10 cellular contexts compared by ENCODE assay signal in the genomic region with DNA sequence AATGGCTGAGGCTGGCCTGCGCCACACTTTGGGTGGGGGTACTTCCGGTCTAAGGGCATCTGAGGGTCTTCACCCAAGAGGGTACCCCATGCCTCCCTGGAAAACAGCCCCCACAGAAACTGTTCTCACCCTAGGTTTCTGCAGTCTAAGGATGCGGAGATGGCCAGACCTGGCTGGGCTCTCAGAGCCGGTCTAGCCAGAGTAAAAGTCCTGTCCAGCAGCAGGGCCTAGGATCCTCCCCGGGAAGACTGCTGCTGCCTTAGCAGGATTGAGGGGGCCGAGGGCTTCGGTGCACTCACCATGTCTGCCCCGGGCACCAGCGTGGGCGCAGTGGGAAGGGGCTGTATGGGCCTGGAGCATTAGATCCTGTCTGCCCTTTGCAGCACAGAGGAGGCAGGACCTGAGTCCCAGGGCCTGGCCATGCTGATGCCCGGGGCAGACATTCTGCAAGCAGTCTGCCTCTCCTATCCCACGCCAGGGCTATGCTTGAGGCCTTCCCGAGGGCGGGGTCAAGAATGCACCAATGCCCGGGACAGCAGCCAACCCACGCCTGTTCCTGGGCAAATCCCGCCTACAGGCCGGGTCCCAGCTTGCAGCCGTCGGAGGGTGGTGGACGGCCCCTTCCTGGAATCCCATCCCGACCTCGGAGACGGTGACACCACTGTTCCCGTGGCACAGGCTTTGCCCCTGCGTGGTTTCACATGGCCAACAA. TPM values are rescaled to one million over a fixed set of nuclear protein-coding genes. Genes with fewer than 3 reads are reported as not detected.
DNase-seq lines count a peak whose midpoint lies in the region; ATAC-seq and TF ChIP-seq lines count a peak whose summit lies in the region.
"Had no signal": no experiment of that assay in that cellular context is flagged by ENCODE, and none has a peak within 500 bp of the region (broad histone marks: within the 10 kb centered on the region; RNA-seq: fewer than 3 reads in every experiment).

No MANE protein-coding gene starts in this region.

- H2AFZ ChIP-seq in neuronal stem cell (ENCODE audit: low read length), result no peak overlapping the region

- no peak overlapping the region for H4K91ac ChIP-seq in neuronal stem cell (ENCODE audit: low read depth, low read length, poor library complexity)

- H3K27me3 ChIP-seq in AG04450 (ENCODE audit: control insufficient read depth, insufficient read depth, low read length) (peaks cover 10% of the 10 kb centered on the region), neuronal stem cell (ENCODE audit: control insufficient read depth in 3 of 3, insufficient read depth in 3 of 3, low read depth in 1 of 3, low read length in 3 of 3) (peaks cover 0 to 58% (median 0%) of the 10 kb centered on the region in 3 experiments)

- no CpG with 5 or more reads among the region's 26 CpGs for WGBS in neuronal stem cell (ENCODE audit: extremely low coverage in 2 of 2, insufficient read length in 2 of 2, insufficient replicate concordance in 1 of 2), 2 donors

- peak overlapping the region; percentile 58 for H2BK12ac ChIP-seq in neuronal stem cell (ENCODE audit: low read length)

- peak; percentile 20 for DNase-seq in AG04450 (ENCODE audit: low read depth, low spot score)
- DNase-seq in NCI-H226, result peak; percentile 81
- peak; percentile 63 for DNase-seq in fibroblast of peridontal ligament (ENCODE audit: extremely low read depth)
- DNase-seq in neuronal stem cell (ENCODE audit: low spot score), result no peak
- DNase-seq in NCI-H1436 treated with DMSO at 0.1 percent for 48 hours (lab: John Stamatoyannopoulos, UW), result no peak
- no peak for DNase-seq in midbrain (lab: John Stamatoyannopoulos, UW)
- DNase-seq in NCI-H774 (lab: John Stamatoyannopoulos, UW), result no peak
- DNase-seq: Karpas-422 had no signal

- H3K9me3 ChIP-seq in AG04450 (ENCODE audit: control insufficient read depth, insufficient read depth, low read length) (peaks cover 12% of the 10 kb centered on the region; the same call in 1 of the 2 replicates), neuronal stem cell (replicated peaks in 1 of 2; ENCODE audit: control insufficient read depth in 2 of 2, insufficient read depth in 1 of 2, low read depth in 1 of 2, low read length in 2 of 2) (peaks cover 0 to 3% of the 10 kb centered on the region in 2 donors)

- H3K9ac ChIP-seq in neuronal stem cell (ENCODE audit: low read depth, low read length, poor library complexity), result no peak overlapping the region

- CTCF ChIA-PET in AG04450 (lab: Charles Lee), result interaction anchor here (0.5 to 1.3 kb wide), 2 partner anchors 64 to 185 kb away, joined by 3 read pairs; no protein-coding TSS in a partner anchor

- TF ChIP-seq CTCF in AG04450 (IDR thresholded peaks at IDR 0.05; ENCODE audit: low read depth, low read length), result no peak

- H3K4me2 ChIP-seq in neuronal stem cell (ENCODE audit: insufficient read depth, low read length, poor library complexity, severe bottlenecking), result no peak overlapping the region

- H3K14ac ChIP-seq in neuronal stem cell (ENCODE audit: low read length), result peak overlapping the region; percentile 71

- POLR2A ChIA-PET in AG04450 (lab: Yijun Ruan, JAX), result no interaction called here

- peak overlapping the region; percentile 71 for H3K18ac ChIP-seq in neuronal stem cell (ENCODE audit: low read length)

- H2BK120ac ChIP-seq in neuronal stem cell (ENCODE audit: low read depth, low read length), result no peak overlapping the region

- H2AK5ac ChIP-seq in neuronal stem cell (ENCODE audit: low read depth, low read length), result peak overlapping the region; percentile 96

- H2BK5ac ChIP-seq in neuronal stem cell (ENCODE audit: low read length), result peak overlapping the region; percentile 39

- no peak for ATAC-seq in GM21528 (IDR thresholded peaks at IDR 0.05; ENCODE audit: low FRiP score, unreplicated experiment)

- H4K8ac ChIP-seq in neuronal stem cell (ENCODE audit: low read depth, low read length), result no peak overlapping the region

- H3K27ac ChIP-seq in AG04450 (ENCODE audit: low read depth, low read length) (no peak overlapping the region), neuronal stem cell (replicated peaks; ENCODE audit: low read length) (no peak overlapping the region)

- H2BK15ac ChIP-seq in neuronal stem cell (ENCODE audit: low read length), result peak overlapping the region; percentile 54

- peaks cover 19 to 34% of the 10 kb centered on the region in 2 donors for H3K4me1 ChIP-seq in neuronal stem cell (ENCODE audit: control insufficient read depth in 2 of 2, insufficient read depth in 1 of 2, low read depth in 1 of 2, low read length in 2 of 2)

- H3K4me3 ChIP-seq in AG04450 (ENCODE audit: low read depth, low read length), result no peak overlapping the region
- no peak overlapping the region for H3K4me3 ChIP-seq in neuronal stem cell (ENCODE audit: low read length in 2 of 2)

- H3K4ac ChIP-seq in neuronal stem cell (ENCODE audit: low read length), result no peak overlapping the region

- peaks cover 1% of the 10 kb centered on the region for H3K79me1 ChIP-seq in neuronal stem cell (ENCODE audit: low read depth, low read length)

- peak overlapping the region; percentile 55 for H3K23ac ChIP-seq in neuronal stem cell (ENCODE audit: low read depth, low read length, poor library complexity)

- H3K36me3 ChIP-seq in neuronal stem cell (replicated peaks in 1 of 2; ENCODE audit: control insufficient read depth in 2 of 2, insufficient read depth in 2 of 2, low read length in 2 of 2), result no peaks in the 10 kb centered on the region

RNA-seq across cellular contexts. Expression of a gene that starts 54.7 kb away (rescaled TPM):
- polyA plus RNA-seq in AG04450 (2011; rRNA removed), result not detected in 2 replicates
- not detected in 2 replicates for polyA minus RNA-seq in AG04450 (2011; rRNA and poly(A)+ RNA removed)
- 8.3 TPM for polyA plus RNA-seq in neuronal stem cell (2013, experiment 1 of 2)
- 8.0 TPM for polyA plus RNA-seq in neuronal stem cell (2013, experiment 2 of 2)

RNA-seq across cellular contexts. Expression of a gene that starts 55.8 kb away (rescaled TPM):
- polyA plus RNA-seq in AG04450 (2011; rRNA removed), result not detected in 2 replicates
- polyA minus RNA-seq in AG04450 (2011; rRNA and poly(A)+ RNA removed), result not detected in 2 replicates
- not detected for polyA plus RNA-seq in neuronal stem cell (2013, experiment 1 of 2)
- polyA plus RNA-seq in neuronal stem cell (2013, experiment 2 of 2), result not detected
- polyA plus RNA-seq: CD14-positive monocyte had no signal

Comparison
In these comparisons a context has a peak if more than half of its experiments do, and no peak if none do; other contexts are left out.
1. DNase-seq: peak in AG04450 (single experiment), NCI-H226 (single experiment) and fibroblast of peridontal ligament (single experiment); none in neuronal stem cell (single experiment), NCI-H1436 treated with DMSO at 0.1 percent for 48 hours (single experiment), midbrain (single experiment) and NCI-H774 (single experiment).